ENCODE assay signal across 11 cellular contexts in genomic region chr6:1378224-1379025, GRCh38. TPM values are rescaled to one million over a fixed set of nuclear protein-coding genes. Genes with fewer than 3 reads are reported as not detected.
A peak's percentile ranks its signal among the peaks of the same experiment; 100 is the strongest.
DNase-seq lines count a peak whose midpoint lies in the region; ATAC-seq and TF ChIP-seq lines count a peak whose summit lies in the region.
"Had no signal": no experiment of that assay in that cellular context is flagged by ENCODE, and none has a peak within 500 bp of the region (broad histone marks: within the 10 kb centered on the region; RNA-seq: fewer than 3 reads in every experiment).

No MANE protein-coding gene starts in this region.

- POLR2A ChIA-PET in WTC11 (lab: Charles Lee) = no interaction called here

- H3K36me3 ChIP-seq in hepatocyte (replicated peaks; ENCODE audit: insufficient read depth, low read depth) = no peaks in the 10 kb centered on the region

- peak overlapping the region; percentile 76 for H2AFZ ChIP-seq in hepatocyte

- DNase-seq in GM10266 (ENCODE audit: extremely low spot score) (peak; percentile 38), WTC11 (ENCODE audit: low spot score) (peak; percentile 52), hepatocyte (ENCODE audit: low spot score) (peak; percentile 15), retina (peak; percentile 82), HFFc6 (no peak)
- DNase-seq in effector CD8-positive, alpha-beta T cell (lab: John Stamatoyannopoulos, UW) = no peak
- DNase-seq: CD4-positive, alpha-beta T cell; NCI-H2029 treated with DMSO at 0.1 percent for 48 hours; SW 1271 had no signal

- peaks cover 35% of the 10 kb centered on the region for H3K4me1 ChIP-seq in hepatocyte (ENCODE audit: insufficient read depth)

- WGBS in hepatocyte (ENCODE audit: low lambda C conversion rate, missing lambda C conversion rate) = 5% methylated on average over 83 of the region's 85 CpGs

- no peaks in the 10 kb centered on the region for H3K9me3 Mint-ChIP-seq in WTC11
- H3K9me3 Mint-ChIP-seq in HFFc6 = no peaks in the 10 kb centered on the region
- H3K9me3 Mint-ChIP-seq: CD4-positive, alpha-beta T cell had no signal

- peak overlapping the region; percentile 96 for H3K4me2 ChIP-seq in hepatocyte

- CTCF ChIA-PET in WTC11 (lab: Charles Lee) = interaction anchor here (0.7 to 2.3 kb wide), 9 partner anchors 15 to 657 kb away, joined by 3 to 9 read pairs (median 3); partner anchors contain the start of gene FOXQ1

- H3K4me1 Mint-ChIP-seq in WTC11 = peaks cover 34% of the 10 kb centered on the region
- peaks cover 5% of the 10 kb centered on the region; the same call in 1 of the 2 replicates for H3K4me1 Mint-ChIP-seq in HFFc6 (ENCODE audit: low read depth)

- no peak for TF ChIP-seq CTCF in GM10266 (IDR thresholded peaks at IDR 0.05; ENCODE audit: control insufficient read depth, insufficient read depth, low read depth, missing control alignments)
- no peak for TF ChIP-seq CTCF in WTC11 (IDR thresholded peaks at IDR 0.05)
- TF ChIP-seq CTCF in hepatocyte (IDR thresholded peaks at IDR 0.05; ENCODE audit: poor library complexity) = no peak
- TF ChIP-seq CTCF in HFFc6 (IDR thresholded peaks at IDR 0.05) = no peak

- H3K79me2 ChIP-seq in hepatocyte = peaks cover 8% of the 10 kb centered on the region

- no peaks in the 10 kb centered on the region for H3K36me3 Mint-ChIP-seq in WTC11
- H3K36me3 Mint-ChIP-seq in HFFc6 (ENCODE audit: low read depth) = no peaks in the 10 kb centered on the region; the same call in 1 of the 2 replicates

- no peak overlapping the region for H3K4me3 ChIP-seq in hepatocyte

- H3K9me2 ChIP-seq in hepatocyte (replicated peaks; ENCODE audit: insufficient read depth) = no peaks in the 10 kb centered on the region

- H3K27ac ChIP-seq in hepatocyte = no peak overlapping the region

- H3K4me3 Mint-ChIP-seq in WTC11 (peak overlapping the region; percentile 61), HFFc6 (no peak overlapping the region)

- H4K20me1 ChIP-seq in hepatocyte (ENCODE audit: insufficient read depth, poor library complexity, severe bottlenecking) = no peaks in the 10 kb centered on the region

- H3K9me3 ChIP-seq in hepatocyte (ENCODE audit: low read depth) = no peaks in the 10 kb centered on the region

- ATAC-seq in WTC11 = peak; percentile 15
- no peak for ATAC-seq in HG02840 (IDR thresholded peaks at IDR 0.05; ENCODE audit: low FRiP score, unreplicated experiment)

- peaks cover 96% of the 10 kb centered on the region for H3K27me3 ChIP-seq in hepatocyte

- H3K27ac Mint-ChIP-seq in WTC11 (no peak overlapping the region), HFFc6 (no peak overlapping the region)
- H3K27ac Mint-ChIP-seq: CD4-positive, alpha-beta T cell had no signal

- peaks cover 95% of the 10 kb centered on the region for H3K27me3 Mint-ChIP-seq in WTC11 (ENCODE audit: low read depth)
- peaks cover 56% of the 10 kb centered on the region for H3K27me3 Mint-ChIP-seq in HFFc6 (ENCODE audit: insufficient read depth)

TF ChIP-seq in WTC11, 78 proteins besides CTCF, POLR2A, EP300 and RAD21:
- TF ChIP-seq E2F5 (CRISPR knock-in tag; IDR thresholded peaks at IDR 0.05) = 0 out of 2 replicates have a peak, but pooled peaks have one; percentile 36
- no peak for TF ChIP-seq CBFB (CRISPR knock-in tag; IDR thresholded peaks at IDR 0.05; ENCODE audit: low read depth)
- TF ChIP-seq HMGXB4 (CRISPR knock-in tag; IDR thresholded peaks at IDR 0.05) = peak; percentile 53; the same call in 1 of the 2 replicates
TF ChIP-seq in WTC11: peak in this region for 2.

RNA-seq across cellular contexts. Expression of gene FOXF2, which starts 11.0 kb away (rescaled TPM):
- 0.07 to 0.11 TPM in 2 of 3 replicates, not detected in the other for total RNA-seq in WTC11 (2021)
- 18.0 and 28.0 TPM in 2 replicates for total RNA-seq in hepatocyte
- polyA plus RNA-seq in hepatocyte = 24.9 and 31.5 TPM in 2 replicates
- total RNA-seq in HFFc6 (2021; fragmentation: NEBNext Ultra II Directional; extraction: Animal tissue kit (Norgen Biotek cat#: 25700)) = 10 to 100 TPM; 15.4 to 31.8 (median 29.5) TPM
- total RNA-seq: CD4-positive, alpha-beta T cell; LHCN-M2 had no signal

Comparison
In these comparisons a context has a peak if more than half of its experiments do, and no peak if none do; other contexts are left out.
1. DNase-seq: peak in GM10266 (single experiment), WTC11 (single experiment), hepatocyte (single experiment) and retina (single experiment); none in HFFc6 (single experiment) and effector CD8-positive, alpha-beta T cell (single experiment).
2. RNA of gene FOXF2, which starts 11.0 kb away (total RNA-seq): 15.4 to 31.8 TPM in HFFc6 and 18.0 to 28.0 TPM in hepatocyte; 0.07 to 0.11 TPM in WTC11; every median in the first group is over 10 times any median in the second.